ENCODE assay signal across 17 cellular contexts in genomic region chr2:183868707-183869106, GRCh38.
DNase-seq lines count a peak whose midpoint lies in the region; ATAC-seq, FAIRE-seq and TF ChIP-seq lines count a peak whose summit lies in the region.
"Had no signal": no experiment of that assay in that cellular context is flagged by ENCODE, and none has a peak within 500 bp of the region (broad histone marks: within the 10 kb centered on the region; RNA-seq: fewer than 3 reads in every experiment).

No MANE protein-coding gene starts in this region.

- no peaks in the 10 kb centered on the region for H4K20me1 ChIP-seq in GM12878 (ENCODE audit: control insufficient read depth, insufficient read depth)

- TF ChIP-seq EP300 in GM12878 (IDR thresholded peaks at IDR 0.05; ENCODE audit: borderline replicate concordance in 1 of 2, control insufficient read depth in 1 of 2, low read depth in 2 of 2, low read length in 2 of 2) (no peak), esophagus muscularis mucosa (IDR thresholded peaks at IDR 0.05) (no peak)

- no peak overlapping the region for H3K4me3 ChIP-seq in GM12878
- H3K4me3 ChIP-seq in skeletal muscle cell (ENCODE audit: low read depth, low read length): no peak overlapping the region
- no peak overlapping the region for H3K4me3 ChIP-seq in esophagus muscularis mucosa
- H3K4me3 ChIP-seq: thoracic aorta had no signal

- H3K9me3 Mint-ChIP-seq in osteocyte (ENCODE audit: unreplicated experiment): no peaks in the 10 kb centered on the region

- SMC1A ChIA-PET in GM12878 (lab: Charles Lee; ENCODE audit: uncharacterized antibody, unreplicated experiment): no interaction called here

- H3K9ac ChIP-seq in GM12878 (ENCODE audit: control insufficient read depth, insufficient read depth, low read length): no peak overlapping the region

- no TSS peak for BruUV-seq in GM12878 (replicated peaks; lab: Mats Ljungman, UMichigan)

- H3K27ac Mint-ChIP-seq in osteocyte (ENCODE audit: unreplicated experiment): no peak overlapping the region
- H3K27ac Mint-ChIP-seq: CD8-positive, alpha-beta T cell; natural killer cell treated with Interleukin-12 subunit alpha and Interleukin-12 subunit beta and Interleukin-15 and Interleukin-18, amount 100 ng/mL, for 72 hours had no signal

- no peak for TF ChIP-seq RAD21 in GM12878 (IDR thresholded peaks at IDR 0.05; ENCODE audit: insufficient read depth, low read depth, low read length)

- H3K4me3 Mint-ChIP-seq in osteocyte (ENCODE audit: unreplicated experiment): no peak overlapping the region
- H3K4me3 Mint-ChIP-seq: CD8-positive, alpha-beta T cell; natural killer cell treated with Interleukin-12 subunit alpha and Interleukin-12 subunit beta and Interleukin-15 and Interleukin-18, amount 100 ng/mL, for 72 hours had no signal

- no peak for FAIRE-seq in GM12878 (lab: Jason Lieb, UNC)
- FAIRE-seq: HepG2 had no signal

- DNase-seq in HS-5 (ENCODE audit: low read depth) (peak; percentile 23), GM12878 (ENCODE audit: low read depth, low spot score) (no peak), skeletal muscle cell (ENCODE audit: low read depth) (peak; percentile 26), esophagus muscularis mucosa (ENCODE audit: extremely low spot score) (no peak), osteocyte (ENCODE audit: extremely low spot score, unreplicated experiment) (no peak), NCI-H774 (lab: John Stamatoyannopoulos, UW) (no peak)
- DNase-seq: activated CD4-positive, alpha-beta T cell treated with anti-CD3 and anti-CD28 coated beads for 1 hour; CD8-positive, alpha-beta T cell; effector memory CD4-positive, alpha-beta T cell; NCI-H146; NK-92 treated with Interleukin-12 subunit alpha and Interleukin-12 subunit beta, amount 100 ng/mL, for 24 hours had no signal

- H3K27ac ChIP-seq in GM12878 (ENCODE audit: control insufficient read depth, insufficient read depth) (no peak overlapping the region), esophagus muscularis mucosa (replicated peaks in 1 of 4) (no peak overlapping the region)
- H3K27ac ChIP-seq: thoracic aorta had no signal

- H3K79me2 ChIP-seq in GM12878 (ENCODE audit: control insufficient read depth, insufficient read depth, low read length): no peaks in the 10 kb centered on the region

- RAD21 ChIA-PET in GM12878 (lab: Charles Lee; ENCODE audit: unreplicated experiment): no interaction called here

- ATAC-seq in GM19463 (IDR thresholded peaks at IDR 0.05; ENCODE audit: unreplicated experiment) (peak; percentile 57), GM12878 (peak; percentile 32; the same call in 2 of the 3 replicates)
- ATAC-seq: CD8-positive, alpha-beta T cell; HepG2; left lobe of liver; natural killer cell treated with Interleukin-12 subunit alpha and Interleukin-12 subunit beta and Interleukin-15 and Interleukin-18, amount 100 ng/mL, for 72 hours; sciatic nerve had no signal

- CTCF ChIA-PET in GM12878 (lab: Yijun Ruan, JAX): no interaction called here

- no peaks in the 10 kb centered on the region for H3K36me3 Mint-ChIP-seq in osteocyte (ENCODE audit: unreplicated experiment)
- H3K36me3 Mint-ChIP-seq: CD8-positive, alpha-beta T cell; natural killer cell treated with Interleukin-12 subunit alpha and Interleukin-12 subunit beta and Interleukin-15 and Interleukin-18, amount 100 ng/mL, for 72 hours had no signal

- H3K4me1 Mint-ChIP-seq in osteocyte (ENCODE audit: unreplicated experiment): no peaks in the 10 kb centered on the region

- H3K4me2 ChIP-seq in GM12878 (ENCODE audit: control insufficient read depth, insufficient read depth): no peak overlapping the region

- no peaks in the 10 kb centered on the region for H3K9me3 ChIP-seq in GM12878 (replicated peaks; ENCODE audit: control insufficient read depth, insufficient read depth, low read length)
- no peaks in the 10 kb centered on the region for H3K9me3 ChIP-seq in esophagus muscularis mucosa
- H3K9me3 ChIP-seq: thoracic aorta had no signal

- TF ChIP-seq CTCF in GM12878 (IDR thresholded peaks at IDR 0.05 in 2 of 3, conservative IDR thresholded peaks at IDR 0.05 in 1 of 3; ENCODE audit: control insufficient read depth in 2 of 3, extremely low read depth in 1 of 3, insufficient read depth in 1 of 3, low read depth in 3 of 3, low read length in 3 of 3): no peak
- no peak for TF ChIP-seq CTCF in esophagus muscularis mucosa (IDR thresholded peaks at IDR 0.05)
- no peak for TF ChIP-seq CTCF in osteocyte (IDR thresholded peaks at IDR 0.05)

- H3K27me3 ChIP-seq in GM12878 (replicated peaks in 1 of 2; ENCODE audit: control insufficient read depth in 2 of 2, insufficient read depth in 2 of 2, low read length in 1 of 2) (no peaks in the 10 kb centered on the region), esophagus muscularis mucosa (no peaks in the 10 kb centered on the region)

- TF ChIP-seq POLR2A in GM12878 (IDR thresholded peaks at IDR 0.05; ENCODE audit: low read depth, low read length) (no peak), esophagus muscularis mucosa (IDR thresholded peaks at IDR 0.05; ENCODE audit: low read depth) (no peak)

- peaks cover 3% of the 10 kb centered on the region for H3K27me3 Mint-ChIP-seq in osteocyte (ENCODE audit: unreplicated experiment)
- H3K27me3 Mint-ChIP-seq: natural killer cell treated with Interleukin-12 subunit alpha and Interleukin-12 subunit beta and Interleukin-15 and Interleukin-18, amount 100 ng/mL, for 72 hours had no signal

- H3K36me3 ChIP-seq in GM12878 (ENCODE audit: control insufficient read depth in 2 of 2, insufficient read depth in 2 of 2, low read length in 1 of 2) (no peaks in the 10 kb centered on the region), esophagus muscularis mucosa (no peaks in the 10 kb centered on the region)
- H3K36me3 ChIP-seq: thoracic aorta had no signal

- POLR2A ChIA-PET in GM12878 (lab: Charles Lee): no interaction called here

- WGBS in GM12878 (ENCODE audit: insufficient coverage, insufficient replicate concordance, low lambda C conversion rate, missing lambda C conversion rate): 0% methylated on average over 1 of the region's 1 CpG
- 25% methylated on average over 1 of the region's 1 CpG for WGBS in esophagus muscularis mucosa

- intact Hi-C loops in GM12878 (cut with micrococcal nuclease; ENCODE audit: unreplicated experiment): no loop called here
- intact Hi-C loops in esophagus muscularis mucosa (cut with DNase I): no loop called here

- H2AFZ ChIP-seq in GM12878 (ENCODE audit: control insufficient read depth, low read depth, low read length): no peak overlapping the region

- in situ Hi-C loops in GM12878 (cut with MboI): no loop called here

- H3K4me1 ChIP-seq in GM12878 (ENCODE audit: control insufficient read depth, insufficient read depth, low read length): no peaks in the 10 kb centered on the region
- H3K4me1 ChIP-seq in esophagus muscularis mucosa: peaks cover 0 to 7% (median 3%) of the 10 kb centered on the region in 4 donors

TF ChIP-seq in GM12878, 131 proteins besides CTCF, POLR2A, EP300 and RAD21 (continues in another document):
- no peak for TF ChIP-seq CBX3 (IDR thresholded peaks at IDR 0.05; ENCODE audit: borderline replicate concordance, low read depth)
- TF ChIP-seq CHD1 (IDR thresholded peaks at IDR 0.05; ENCODE audit: low read depth, low read length): no peak
- TF ChIP-seq SUPT20H (IDR thresholded peaks at IDR 0.05; ENCODE audit: borderline replicate concordance, control insufficient read depth, low read depth, low read length): no peak
- TF ChIP-seq MTA2 (IDR thresholded peaks at IDR 0.05; ENCODE audit: low read depth): no peak
- TF ChIP-seq E2F8 (IDR thresholded peaks at IDR 0.05; ENCODE audit: low read depth, partially characterized antibody): no peak
- no peak for TF ChIP-seq SPI1 (IDR thresholded peaks at IDR 0.05; ENCODE audit: borderline replicate concordance, insufficient read depth, low read depth, low read length)
- no peak for TF ChIP-seq MYB (IDR thresholded peaks at IDR 0.05; ENCODE audit: borderline replicate concordance, low read depth, low read length)
- TF ChIP-seq ASH2L (IDR thresholded peaks at IDR 0.05; ENCODE audit: borderline replicate concordance, low read depth): no peak
- no peak for TF ChIP-seq RCOR1 (conservative IDR thresholded peaks at IDR 0.05; ENCODE audit: low read depth, low read length)
- TF ChIP-seq BHLHE40 (IDR thresholded peaks at IDR 0.05; ENCODE audit: borderline replicate concordance in 1 of 2, low read depth in 2 of 2, low read length in 1 of 2): no peak
- TF ChIP-seq USF2 (IDR thresholded peaks at IDR 0.05; ENCODE audit: borderline replicate concordance, low read depth, low read length): no peak

Comparison
In these comparisons a context has a peak if more than half of its experiments do, and no peak if none do; other contexts are left out.
1. DNase-seq: peak in HS-5 (single experiment) and skeletal muscle cell (single experiment); none in GM12878 (single experiment), esophagus muscularis mucosa (single experiment), osteocyte (single experiment) and NCI-H774 (single experiment).